In genomic region chr6:3340891-3341290, GRCh38 we compare ENCODE assay signal across 16 cellular contexts.
A peak's percentile ranks its signal among the peaks of the same experiment; 100 is the strongest.
DNase-seq lines count a peak whose midpoint lies in the region; ATAC-seq and TF ChIP-seq lines count a peak whose summit lies in the region.
"Had no signal": no experiment of that assay in that cellular context is flagged by ENCODE, and none has a peak within 500 bp of the region (broad histone marks: within the 10 kb centered on the region; RNA-seq: fewer than 3 reads in every experiment).

No MANE protein-coding gene starts in this region.

- H3K9me3 Mint-ChIP-seq in MCF 10A (ENCODE audit: unreplicated experiment) = no peaks in the 10 kb centered on the region
- H3K9me3 Mint-ChIP-seq: activated naive CD4-positive, alpha-beta T cell treated with anti-CD3 and anti-CD28 coated beads, Interleukin-2, amount 50 U/mL, for 24 hours had no signal

- H2AFZ ChIP-seq in osteoblast (ENCODE audit: low read length) = peak overlapping the region; percentile 12

- H3K4me3 ChIP-seq in breast epithelium (no peak overlapping the region), gastroesophageal sphincter (no peak overlapping the region), osteoblast (ENCODE audit: insufficient read depth, low read length) (peak overlapping the region; percentile 30), upper lobe of right lung (no peak overlapping the region)
- H3K4me3 ChIP-seq: heart left ventricle had no signal

- TF ChIP-seq POLR2A in breast epithelium (IDR thresholded peaks at IDR 0.05) (no peak), gastroesophageal sphincter (IDR thresholded peaks at IDR 0.05) (no peak)

- TF ChIP-seq CTCF in breast epithelium (IDR thresholded peaks at IDR 0.05) = no peak
- TF ChIP-seq CTCF in MCF 10A (IDR thresholded peaks at IDR 0.05; ENCODE audit: unreplicated experiment) = no peak
- no peak for TF ChIP-seq CTCF in gastroesophageal sphincter (IDR thresholded peaks at IDR 0.05)
- TF ChIP-seq CTCF in osteoblast (IDR thresholded peaks at IDR 0.05; ENCODE audit: extremely low read depth, low read depth, low read length) = no peak
- TF ChIP-seq CTCF in upper lobe of right lung (IDR thresholded peaks at IDR 0.05) = no peak

- no TSS peak for BruUV-seq in MCF 10A (replicated peaks; lab: Mats Ljungman, UMichigan)

- DNase-seq in breast epithelium (ENCODE audit: low spot score in 2 of 2) = no peak
- no peak for DNase-seq in MCF 10A (ENCODE audit: unreplicated experiment)
- DNase-seq in osteoblast (ENCODE audit: insufficient read length, low spot score, missing footprints) = no peak
- no peak for DNase-seq in upper lobe of right lung
- no peak for DNase-seq in GF-D8 (lab: John Stamatoyannopoulos, UW)
- no peak for DNase-seq in NCI-H69 (lab: John Stamatoyannopoulos, UW)
- DNase-seq in NAMALWA (ENCODE audit: low spot score) = no peak
- DNase-seq: activated CD8-positive, alpha-beta memory T cell treated with anti-CD3 and anti-CD28 coated beads, Interleukin-2, amount 10 ng/mL, durations not matched to agents 7 days and 5 days; Caco-2; heart left ventricle; mammary epithelial cell; NCI-H1105; SIG-M5 had no signal

- WGBS in gastroesophageal sphincter (ENCODE audit: low coverage in 1 of 2), 2 donors = 70 to 79% methylated on average over 2 to 4 of the region's 4 CpGs

- intact Hi-C loops in breast epithelium (cut with DNase I; ENCODE audit: low total_unique reads) (no loop called here), MCF 10A (cut with micrococcal nuclease) (no loop called here), upper lobe of right lung (cut with DNase I) (no loop called here)

- H3K4me2 ChIP-seq in osteoblast (ENCODE audit: insufficient read depth, low read length) = peak overlapping the region; percentile 60

- H3K4me1 ChIP-seq in breast epithelium = peaks cover 0 to 6% of the 10 kb centered on the region in 2 donors
- peaks cover 0 to 59% (median 12%) of the 10 kb centered on the region in 3 donors for H3K4me1 ChIP-seq in gastroesophageal sphincter
- H3K4me1 ChIP-seq in osteoblast (ENCODE audit: insufficient read depth, low read length) = peaks cover 47% of the 10 kb centered on the region
- H3K4me1 ChIP-seq in upper lobe of right lung = peaks cover 18% of the 10 kb centered on the region

- H3K36me3 ChIP-seq in breast epithelium (no peaks in the 10 kb centered on the region), gastroesophageal sphincter (no peaks in the 10 kb centered on the region), osteoblast (ENCODE audit: insufficient read depth, low read length) (no peaks in the 10 kb centered on the region), upper lobe of right lung (no peaks in the 10 kb centered on the region)
- H3K36me3 ChIP-seq: heart left ventricle had no signal

- POLR2A ChIA-PET in MCF 10A (lab: Yijun Ruan, JAX) = interaction anchor here (1.0 to 1.5 kb wide), 2 partner anchors 10 to 13 kb away, joined by 4 read pairs; no protein-coding TSS in a partner anchor

- no peak for TF ChIP-seq EP300 in gastroesophageal sphincter (IDR thresholded peaks at IDR 0.05)

- H3K27me3 Mint-ChIP-seq in MCF 10A (ENCODE audit: insufficient read depth, unreplicated experiment) = no peaks in the 10 kb centered on the region
- H3K27me3 Mint-ChIP-seq: activated naive CD4-positive, alpha-beta T cell treated with anti-CD3 and anti-CD28 coated beads, Interleukin-2, amount 50 U/mL, for 24 hours had no signal

- H4K20me1 ChIP-seq in osteoblast (ENCODE audit: insufficient read depth, low read length) = no peaks in the 10 kb centered on the region

- H3K27ac ChIP-seq in breast epithelium = peak overlapping the region; percentile 83 to 85
- peak overlapping the region in 3 of 4 donors; percentile 63 to 68 (median 65) for H3K27ac ChIP-seq in gastroesophageal sphincter
- peak overlapping the region; percentile 97 for H3K27ac ChIP-seq in osteoblast (ENCODE audit: low read depth, low read length)
- H3K27ac ChIP-seq in upper lobe of right lung = peak overlapping the region; percentile 24
- H3K27ac ChIP-seq: 22Rv1 had no signal

- CTCF ChIA-PET in MCF 10A (lab: Yijun Ruan, JAX) = no interaction called here

- no peak overlapping the region for H3K4me3 Mint-ChIP-seq in MCF 10A (ENCODE audit: unreplicated experiment)
- H3K4me3 Mint-ChIP-seq: activated CD8-positive, alpha-beta memory T cell treated with anti-CD3 and anti-CD28 coated beads, Interleukin-2, amount 10 ng/mL, durations not matched to agents 7 days and 5 days; activated naive CD4-positive, alpha-beta T cell treated with anti-CD3 and anti-CD28 coated beads, Interleukin-2, amount 50 U/mL, for 24 hours had no signal

- H3K9me3 ChIP-seq in breast epithelium = no peaks in the 10 kb centered on the region
- no peaks in the 10 kb centered on the region for H3K9me3 ChIP-seq in gastroesophageal sphincter
- H3K9me3 ChIP-seq in osteoblast (ENCODE audit: low read depth, low read length) = no peaks in the 10 kb centered on the region
- H3K9me3 ChIP-seq in upper lobe of right lung = no peaks in the 10 kb centered on the region
- H3K9me3 ChIP-seq: Caco-2, heart left ventricle had no signal

- peaks cover 16% of the 10 kb centered on the region for H3K4me1 Mint-ChIP-seq in MCF 10A (ENCODE audit: insufficient read depth, unreplicated experiment)

- no peaks in the 10 kb centered on the region for H3K36me3 Mint-ChIP-seq in MCF 10A (ENCODE audit: insufficient read depth, unreplicated experiment)
- H3K36me3 Mint-ChIP-seq: activated CD8-positive, alpha-beta memory T cell treated with anti-CD3 and anti-CD28 coated beads, Interleukin-2, amount 10 ng/mL, durations not matched to agents 7 days and 5 days; activated naive CD4-positive, alpha-beta T cell treated with anti-CD3 and anti-CD28 coated beads, Interleukin-2, amount 50 U/mL, for 24 hours had no signal

- peaks cover 9% of the 10 kb centered on the region for H3K79me2 ChIP-seq in osteoblast (ENCODE audit: insufficient read depth, low read length)

- H3K27ac Mint-ChIP-seq in MCF 10A (ENCODE audit: low read depth, unreplicated experiment) = no peak overlapping the region
- H3K27ac Mint-ChIP-seq: activated CD8-positive, alpha-beta memory T cell treated with anti-CD3 and anti-CD28 coated beads, Interleukin-2, amount 10 ng/mL, durations not matched to agents 7 days and 5 days; activated naive CD4-positive, alpha-beta T cell treated with anti-CD3 and anti-CD28 coated beads, Interleukin-2, amount 50 U/mL, for 24 hours had no signal

- no peaks in the 10 kb centered on the region for H3K27me3 ChIP-seq in breast epithelium
- no peaks in the 10 kb centered on the region for H3K27me3 ChIP-seq in gastroesophageal sphincter
- H3K27me3 ChIP-seq in osteoblast (ENCODE audit: insufficient read depth, low read length) = no peaks in the 10 kb centered on the region
- H3K27me3 ChIP-seq in upper lobe of right lung = no peaks in the 10 kb centered on the region
- H3K27me3 ChIP-seq: heart left ventricle had no signal

- ATAC-seq in gastroesophageal sphincter = peak; percentile 24
- ATAC-seq in upper lobe of right lung = no peak
- ATAC-seq: activated CD8-positive, alpha-beta memory T cell treated with anti-CD3 and anti-CD28 coated beads, Interleukin-2, amount 10 ng/mL, durations not matched to agents 7 days and 5 days; heart left ventricle had no signal

Comparison
In these comparisons a context has a peak if more than half of its experiments do, and no peak if none do; other contexts are left out.
1. H3K27ac ChIP-seq: peak in every context shown above with its lines; median percentile 97 in osteoblast; 84 in breast epithelium; 65 in gastroesophageal sphincter; 24 in upper lobe of right lung.